Comparison of ENCODE assay signal across 35 cellular contexts in genomic region chr9:11356101-11356500, GRCh38.
DNase-seq lines count a peak whose midpoint lies in the region; ATAC-seq, FAIRE-seq and TF ChIP-seq lines count a peak whose summit lies in the region.
"Had no signal": no experiment of that assay in that cellular context is flagged by ENCODE, and none has a peak within 500 bp of the region (broad histone marks: within the 10 kb centered on the region; RNA-seq: fewer than 3 reads in every experiment).

No MANE protein-coding gene starts in this region.

- CTCF ChIA-PET in PC-3 (lab: Charles Lee) = no interaction called here
- CTCF ChIA-PET in endothelial cell of umbilical vein (lab: Charles Lee) = no interaction called here

- H3K4me1 ChIP-seq in PC-3 (ENCODE audit: insufficient read depth, low read length) (no peaks in the 10 kb centered on the region), endothelial cell of umbilical vein (ENCODE audit: control insufficient read depth, extremely low read depth, insufficient read depth, low read length) (no peaks in the 10 kb centered on the region)
- H3K4me1 ChIP-seq: A549, esophagus muscularis mucosa, left lung, thyroid gland had no signal

- H3K9ac ChIP-seq in PC-3 (ENCODE audit: low read length) (no peak overlapping the region), endothelial cell of umbilical vein (replicated peaks; ENCODE audit: extremely low read depth, insufficient read depth, low read length) (no peak overlapping the region)

- dilution Hi-C loops in endothelial cell of umbilical vein (cut with MboI; ENCODE audit: extremely low pct_ligation_motif_present, low sequenced_read_pairs) = no loop called here

- TF ChIP-seq CTCF in PC-3 (conservative IDR thresholded peaks at IDR 0.05; ENCODE audit: low read depth, low read length) (no peak), endothelial cell of umbilical vein (IDR thresholded peaks at IDR 0.05; ENCODE audit: extremely low read depth in 1 of 2, insufficient read depth in 1 of 2, low read depth in 1 of 2, low read length in 2 of 2) (no peak), retinal pigment epithelial cell (conservative IDR thresholded peaks at IDR 0.05; ENCODE audit: low read depth, low read length) (no peak)

- H3K4me3 ChIP-seq in PC-3 (ENCODE audit: low read length) = no peak overlapping the region
- no peak overlapping the region for H3K4me3 ChIP-seq in endothelial cell of umbilical vein (replicated peaks in 1 of 3; ENCODE audit: insufficient read depth in 1 of 3, low read depth in 1 of 3, low read length in 3 of 3)
- H3K4me3 ChIP-seq in retinal pigment epithelial cell (ENCODE audit: low read length) = no peak overlapping the region
- H3K4me3 ChIP-seq: A549, esophagus muscularis mucosa, left lung, MG63, thyroid gland had no signal

- DNase-seq in NCI-H2171 treated with DMSO at 0.1 percent for 48 hours (lab: John Stamatoyannopoulos, UW) (peak; percentile 20), NCI-H2171 (lab: John Stamatoyannopoulos, UW) (no peak), PC-3 (peak; percentile 27), endothelial cell of umbilical vein (ENCODE audit: low read depth, low spot score) (peak; percentile 3), retinal pigment epithelial cell (ENCODE audit: low read depth) (peak; percentile 80), erythroblast (lab: John Stamatoyannopoulos, UW) (no peak)
- no peak for DNase-seq in stimulated activated CD4-positive, alpha-beta T cell treated with anti-CD3 and anti-CD28 coated beads, Interleukin-4, amount 100 ng/mL, for 24 hours
- DNase-seq: activated CD4-positive, alpha-beta T cell treated with anti-CD3 and anti-CD28 coated beads, Interleukin-2, amount 10 ng/mL, durations not matched to agents 7 days and 5 days; activated gamma-delta T cell; activated T-cell treated with anti-CD3 and anti-CD28 coated beads, Interleukin-2, amount 50 U/mL, for 24 hours; brain microvascular endothelial cell; CD8-positive, alpha-beta T cell; DMS79; effector CD4-positive, alpha-beta T cell; GF-D8; HCEC 1CT; hypothalamus; immature natural killer cell; KBM-7; left lung; MG63; NCI-H2081 treated with DMSO at 0.1 percent for 48 hours; nucleus accumbens; SHP77 treated with DMSO at 0.1 percent for 48 hours; stimulated activated CD8-positive, alpha-beta memory T cell treated with anti-CD3 and anti-CD28 coated beads, Interleukin-4, amount 100 ng/mL, for 48 hours; stimulated activated naive CD8-positive, alpha-beta T cell treated with anti-CD3 and anti-CD28 coated beads, Interleukin-15, amount 100 ng/mL, for 72 hours; SW 1271; T1000; thyroid gland had no signal

- POLR2A ChIA-PET in PC-3 (lab: Charles Lee; ENCODE audit: unreplicated experiment) = no interaction called here
- POLR2A ChIA-PET in endothelial cell of umbilical vein (lab: Charles Lee) = no interaction called here

- H4K20me1 ChIP-seq in PC-3 (ENCODE audit: low read length) = no peaks in the 10 kb centered on the region
- H4K20me1 ChIP-seq in endothelial cell of umbilical vein (replicated peaks; ENCODE audit: control insufficient read depth, extremely low read depth, insufficient read depth, low read length) = no peaks in the 10 kb centered on the region

- ATAC-seq in PC-3 = peak; percentile 75
- ATAC-seq in GM18861 (IDR thresholded peaks at IDR 0.05; ENCODE audit: unreplicated experiment) = no peak
- ATAC-seq: A549; CD8-positive, alpha-beta T cell; left lung; stimulated activated naive CD8-positive, alpha-beta T cell treated with anti-CD3 and anti-CD28 coated beads, Interleukin-15, amount 100 ng/mL, for 72 hours had no signal

- H3K27ac ChIP-seq in PC-3 (ENCODE audit: low read length) (no peak overlapping the region), endothelial cell of umbilical vein (ENCODE audit: insufficient read depth, low read depth, low read length) (no peak overlapping the region)
- H3K27ac ChIP-seq: A549, brain microvascular endothelial cell, esophagus muscularis mucosa, left lung, thyroid gland had no signal

- H3K9me1 ChIP-seq in endothelial cell of umbilical vein (replicated peaks; ENCODE audit: control insufficient read depth, extremely low read depth, insufficient read depth, low read length) = no peaks in the 10 kb centered on the region

- no peaks in the 10 kb centered on the region for H3F3A ChIP-seq in PC-3 (ENCODE audit: low read length, unreplicated experiment)

- H3K9me2 ChIP-seq in PC-3 (replicated peaks; ENCODE audit: low read length) = no peaks in the 10 kb centered on the region

- H3K27me3 ChIP-seq in PC-3 (ENCODE audit: low read length) (no peaks in the 10 kb centered on the region), endothelial cell of umbilical vein (ENCODE audit: control insufficient read depth in 2 of 2, insufficient read depth in 2 of 2, low read length in 2 of 2) (no peaks in the 10 kb centered on the region)
- H3K27me3 ChIP-seq: brain microvascular endothelial cell, esophagus muscularis mucosa, left lung, MG63, thyroid gland had no signal

- H3K9me3 ChIP-seq in PC-3 (ENCODE audit: low read length) (no peaks in the 10 kb centered on the region), endothelial cell of umbilical vein (replicated peaks; ENCODE audit: control insufficient read depth, insufficient read depth, low read length) (no peaks in the 10 kb centered on the region)
- H3K9me3 ChIP-seq: A549, esophagus muscularis mucosa, left lung, MG63, thyroid gland had no signal

- H3K79me2 ChIP-seq in PC-3 (ENCODE audit: low read length) (no peaks in the 10 kb centered on the region), endothelial cell of umbilical vein (ENCODE audit: control insufficient read depth, insufficient read depth, low read length) (no peaks in the 10 kb centered on the region)

- FAIRE-seq in endothelial cell of umbilical vein (lab: Jason Lieb, UNC) = peak; percentile 33
- FAIRE-seq: A549, colon, frontal cortex, HTR-8/SVneo had no signal

- H2AFZ ChIP-seq in PC-3 (ENCODE audit: low read length) (no peak overlapping the region), endothelial cell of umbilical vein (ENCODE audit: low read depth, low read length) (no peak overlapping the region)

- no peak overlapping the region for H3K4me2 ChIP-seq in PC-3 (ENCODE audit: low read length)
- H3K4me2 ChIP-seq in endothelial cell of umbilical vein (ENCODE audit: insufficient read depth, low read length) = no peak overlapping the region
- H3K4me2 ChIP-seq: A549 had no signal

- TF ChIP-seq POLR2A in endothelial cell of umbilical vein (IDR thresholded peaks at IDR 0.05; ENCODE audit: low read depth, low read length) (no peak), erythroblast (IDR thresholded peaks at IDR 0.05; ENCODE audit: low read length) (no peak)

- intact Hi-C loops in PC-3 (cut with micrococcal nuclease) = no loop called here
- intact Hi-C loops in endothelial cell of umbilical vein (cut with micrococcal nuclease) = no loop called here

- BruUV-seq in PC-3 (replicated peaks; lab: Mats Ljungman, UMichigan) (no TSS peak), endothelial cell of umbilical vein (replicated peaks; lab: Mats Ljungman, UMichigan) (no TSS peak)

- H3K36me3 ChIP-seq in PC-3 (ENCODE audit: low read depth, low read length) (no peaks in the 10 kb centered on the region), endothelial cell of umbilical vein (ENCODE audit: control insufficient read depth in 2 of 2, extremely low read depth in 1 of 2, insufficient read depth in 2 of 2, low read length in 2 of 2) (no peaks in the 10 kb centered on the region)
- H3K36me3 ChIP-seq: brain microvascular endothelial cell, esophagus muscularis mucosa, left lung, MG63, thyroid gland had no signal

TF ChIP-seq in endothelial cell of umbilical vein, 7 proteins besides CTCF, POLR2A, EP300 and RAD21:
- TF ChIP-seq MAX (IDR thresholded peaks at IDR 0.05; ENCODE audit: insufficient read depth, insufficient read length) = no peak
- TF ChIP-seq FOS (IDR thresholded peaks at IDR 0.05; ENCODE audit: borderline replicate concordance, insufficient read depth, low read length) = peak; percentile 50
- TF ChIP-seq POLR2AphosphoS5 (IDR thresholded peaks at IDR 0.05; ENCODE audit: insufficient read depth, low read depth, low read length) = no peak
- TF ChIP-seq JUN (IDR thresholded peaks at IDR 0.05; ENCODE audit: borderline replicate concordance, insufficient read depth, insufficient read length, low read depth) = no peak

Comparison
In these comparisons a context has a peak if more than half of its experiments do, and no peak if none do; other contexts are left out.
1. DNase-seq: peak in NCI-H2171 treated with DMSO at 0.1 percent for 48 hours (single experiment), PC-3 (single experiment), endothelial cell of umbilical vein (single experiment) and retinal pigment epithelial cell (single experiment); none in NCI-H2171 (single experiment), stimulated activated CD4-positive, alpha-beta T cell treated with anti-CD3 and anti-CD28 coated beads, Interleukin-4, amount 100 ng/mL, for 24 hours (single experiment) and erythroblast (0 of 2).